ENCODE assay signal across 9 cellular contexts in the genomic region with DNA sequence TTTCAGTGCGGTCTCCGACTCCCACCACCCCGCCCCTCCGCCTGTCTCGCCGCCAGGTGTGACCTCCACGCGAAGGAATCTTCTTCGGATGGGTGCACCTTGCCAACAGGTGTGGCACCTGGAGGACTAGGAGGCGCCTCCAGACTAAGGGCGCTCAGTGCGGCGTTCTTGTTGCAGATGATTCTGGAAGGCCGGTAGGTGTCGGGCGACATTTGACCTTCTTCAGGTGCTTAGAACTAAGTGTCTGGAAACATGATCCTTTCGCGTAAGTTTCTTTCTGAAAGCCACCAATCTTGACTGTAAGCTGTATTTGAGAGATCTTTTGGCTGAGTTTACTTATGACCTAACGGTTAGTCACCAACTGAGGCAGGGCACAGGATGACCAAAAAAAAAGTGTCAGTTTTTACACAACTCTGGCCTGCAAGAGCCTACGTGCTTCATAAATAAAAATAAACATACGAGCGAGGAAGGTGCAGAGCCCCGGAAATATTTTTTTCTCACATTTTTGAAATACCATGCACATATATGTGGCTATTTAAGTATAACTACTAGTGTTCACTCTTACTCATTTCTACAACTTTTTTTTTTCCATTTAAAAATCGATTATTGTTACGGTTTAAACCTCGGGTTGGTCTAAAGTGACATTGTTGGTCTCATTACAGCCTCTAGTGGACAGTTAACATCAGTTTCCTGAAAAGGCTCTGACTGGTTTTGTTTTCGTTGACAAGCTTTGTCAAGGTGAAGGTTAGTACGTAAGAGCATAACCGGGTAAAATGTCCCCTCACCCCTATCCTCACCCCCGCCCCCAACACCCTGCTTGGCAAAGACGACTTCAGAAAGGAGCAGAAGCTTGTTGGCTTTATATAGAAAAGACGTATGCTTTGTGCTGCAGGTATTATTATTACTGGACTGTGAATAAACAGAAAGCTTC. TPM values are rescaled to one million over a fixed set of nuclear protein-coding genes. Genes with fewer than 3 reads are reported as not detected.
DNase-seq lines count a peak whose midpoint lies in the region; ATAC-seq and TF ChIP-seq lines count a peak whose summit lies in the region.
"Had no signal": no experiment of that assay in that cellular context is flagged by ENCODE, and none has a peak within 500 bp of the region (broad histone marks: within the 10 kb centered on the region; RNA-seq: fewer than 3 reads in every experiment).

No MANE protein-coding gene starts in this region.

- TF ChIP-seq CTCF in AG10803 (conservative IDR thresholded peaks at IDR 0.05; ENCODE audit: low read length) (peak; percentile 95), epithelial cell of proximal tubule (conservative IDR thresholded peaks at IDR 0.05; ENCODE audit: low read depth, low read length) (peak; percentile 80)

- peaks cover 36% of the 10 kb centered on the region for H3K4me1 ChIP-seq in muscle layer of colon (ENCODE audit: insufficient read depth, low read length)
- H3K4me1 ChIP-seq in subcutaneous abdominal adipose tissue (ENCODE audit: control insufficient read depth in 5 of 5, insufficient read depth in 5 of 5, low read length in 5 of 5): peaks cover 3 to 36% (median 26%) of the 10 kb centered on the region in 5 donors

- peak; percentile 89 for DNase-seq in AG10803 (ENCODE audit: low read depth)
- DNase-seq in NOMO-1 treated with dmso at 0.1 percent for 144 hours (lab: John Stamatoyannopoulos, UW; ENCODE audit: unreplicated experiment): peak; percentile 43
- DNase-seq in activated T-cell treated with anti-CD3 and anti-CD28 coated beads for 24 hours (ENCODE audit: low read depth): peak; percentile 48
- no peak for DNase-seq in epithelial cell of proximal tubule (ENCODE audit: low read depth)

- H3K27ac ChIP-seq in muscle layer of colon (ENCODE audit: low read depth, low read length) (peak overlapping the region; percentile 55), subcutaneous abdominal adipose tissue (ENCODE audit: low read depth, low read length) (peak overlapping the region; percentile 93)
- H3K27ac ChIP-seq: SK-N-MC had no signal

- no peaks in the 10 kb centered on the region for H3K36me3 ChIP-seq in muscle layer of colon (ENCODE audit: insufficient read depth, low read length)
- no peaks in the 10 kb centered on the region for H3K36me3 ChIP-seq in subcutaneous abdominal adipose tissue (ENCODE audit: control insufficient read depth in 5 of 5, insufficient read depth in 5 of 5, low read length in 5 of 5)

- H3K9ac ChIP-seq in muscle layer of colon (ENCODE audit: low read length) (peak overlapping the region; percentile 87), subcutaneous abdominal adipose tissue (ENCODE audit: low read length in 5 of 5) (peak overlapping the region; percentile 38 to 86 (median 80))

- ATAC-seq in GM18858 (IDR thresholded peaks at IDR 0.05; ENCODE audit: unreplicated experiment): peak; percentile 40
- peak; percentile 43 for ATAC-seq in HG03280 (IDR thresholded peaks at IDR 0.05; ENCODE audit: unreplicated experiment)

- peak overlapping the region; percentile 85 for H3K4me3 ChIP-seq in AG10803 (ENCODE audit: low read length)
- H3K4me3 ChIP-seq in epithelial cell of proximal tubule (ENCODE audit: low read depth, low read length): peak overlapping the region; percentile 62
- H3K4me3 ChIP-seq in muscle layer of colon (ENCODE audit: low read depth in 1 of 2, low read length in 2 of 2): peak overlapping the region; percentile 48 to 95
- H3K4me3 ChIP-seq in subcutaneous abdominal adipose tissue (ENCODE audit: low read depth in 1 of 5, low read length in 5 of 5): peak overlapping the region; percentile 58 to 90 (median 80)

- no peaks in the 10 kb centered on the region for H3K27me3 ChIP-seq in muscle layer of colon (ENCODE audit: control insufficient read depth in 1 of 2, insufficient read depth in 2 of 2, low read length in 2 of 2)
- H3K27me3 ChIP-seq in subcutaneous abdominal adipose tissue (ENCODE audit: control insufficient read depth in 5 of 5, insufficient read depth in 4 of 5, low read length in 5 of 5): no peaks in the 10 kb centered on the region

- H3K9me3 ChIP-seq in muscle layer of colon (ENCODE audit: low read length) (no peaks in the 10 kb centered on the region), subcutaneous abdominal adipose tissue (ENCODE audit: control insufficient read depth in 5 of 5, low read length in 5 of 5) (no peaks in the 10 kb centered on the region)

RNA-seq across cellular contexts. Expression of a gene that starts 1.6 kb away (rescaled TPM):
- 6.1 and 10.4 TPM in 2 replicates for total RNA-seq in epithelial cell of proximal tubule
